In the genomic region with DNA sequence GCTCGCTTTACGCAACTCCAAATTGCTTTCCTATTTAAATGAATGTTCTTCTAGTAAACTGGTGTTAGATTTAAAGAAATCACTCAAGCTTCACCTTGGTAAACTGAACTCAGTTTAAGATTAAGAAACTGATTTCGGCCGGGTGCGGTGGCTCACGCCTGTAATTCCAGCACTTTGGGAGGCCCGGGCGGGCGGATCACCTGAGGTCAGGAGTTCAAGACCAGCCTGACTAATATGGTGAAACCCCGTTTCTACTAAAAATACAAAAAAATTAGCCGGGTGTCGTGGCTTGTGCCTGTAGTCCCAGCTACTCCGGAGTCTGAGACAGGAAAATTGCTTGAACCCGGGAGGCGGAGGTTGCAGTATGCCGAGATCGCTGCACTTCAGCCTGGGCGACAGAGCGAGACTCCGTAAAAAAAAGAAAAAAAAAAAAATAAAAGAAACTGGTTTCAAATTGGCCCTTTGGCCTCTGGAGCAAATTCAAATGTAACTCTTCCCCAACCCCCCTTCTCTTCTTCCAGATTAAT, we compare ENCODE assay signal across 10 cellular contexts. TPM values are rescaled to one million over a fixed set of nuclear protein-coding genes. Genes with fewer than 3 reads are reported as not detected.
DNase-seq lines count a peak whose midpoint lies in the region; ATAC-seq and TF ChIP-seq lines count a peak whose summit lies in the region.
"Had no signal": no experiment of that assay in that cellular context is flagged by ENCODE, and none has a peak within 500 bp of the region (broad histone marks: within the 10 kb centered on the region; RNA-seq: fewer than 3 reads in every experiment).

No MANE protein-coding gene starts in this region.

- intact Hi-C loops in HCT116 (cut with micrococcal nuclease), result no loop called here

- peaks cover 35% of the 10 kb centered on the region for H3K36me3 Mint-ChIP-seq in activated CD4-positive, alpha-beta memory T cell treated with anti-CD3 and anti-CD28 coated beads, Interleukin-2, amount 10 ng/mL, durations not matched to agents 7 days and 5 days (ENCODE audit: low read depth)

- no peak for DNase-seq in HCT116 (ENCODE audit: low read depth, low spot score)
- DNase-seq in activated CD4-positive, alpha-beta memory T cell treated with anti-CD3 and anti-CD28 coated beads, Interleukin-2, amount 10 ng/mL, durations not matched to agents 7 days and 5 days, result no peak
- no peak for DNase-seq in iPS DF 6.9 (ENCODE audit: low read depth, low spot score)
- no peak for DNase-seq in ureter (ENCODE audit: low spot score)
- no peak for DNase-seq in activated CD4-positive, alpha-beta T cell treated with anti-CD3 and anti-CD28 coated beads, Interleukin-2, amount 50 U/mL, for 48 hours
- DNase-seq in central memory CD4-positive, alpha-beta T cell, result no peak
- DNase-seq: anterior cingulate cortex, NCI-H345 had no signal

- no peak overlapping the region for H3K9ac ChIP-seq in HCT116 (ENCODE audit: low read length)

- H3K4me3 ChIP-seq in HCT116 (replicated peaks in 1 of 2; ENCODE audit: low read depth in 1 of 2, low read length in 2 of 2) (no peak overlapping the region), iPS DF 6.9 (ENCODE audit: low read length) (peak overlapping the region; percentile 67; the same call in 1 of the 2 replicates), skin epidermis (peak overlapping the region in 6 of 7 experiments; percentile 67 to 100 (median 87))

- H4K20me1 ChIP-seq in HCT116 (ENCODE audit: insufficient read depth), result no peaks in the 10 kb centered on the region

- WGBS in iPS DF 6.9 (ENCODE audit: insufficient coverage, insufficient read length), result no CpG with 5 or more reads among the region's 20 CpGs

- no peak for TF ChIP-seq RAD21 in HCT116 (IDR thresholded peaks at IDR 0.05; ENCODE audit: low read depth)

- peaks cover 4% of the 10 kb centered on the region for H3K9me3 Mint-ChIP-seq in activated CD4-positive, alpha-beta memory T cell treated with anti-CD3 and anti-CD28 coated beads, Interleukin-2, amount 10 ng/mL, durations not matched to agents 7 days and 5 days

- no TSS peak for BruUV-seq in HCT116 (replicated peaks; lab: Mats Ljungman, UMichigan)

- TF ChIP-seq POLR2A in HCT116 (IDR thresholded peaks at IDR 0.05; ENCODE audit: borderline replicate concordance, extremely low read depth, insufficient read depth, insufficient read length), result no peak

- peak overlapping the region; percentile 84 for H3K4me3 Mint-ChIP-seq in activated CD4-positive, alpha-beta memory T cell treated with anti-CD3 and anti-CD28 coated beads, Interleukin-2, amount 10 ng/mL, durations not matched to agents 7 days and 5 days

- TF ChIP-seq CTCF in HCT116 (IDR thresholded peaks at IDR 0.05 in 2 of 3, conservative IDR thresholded peaks at IDR 0.05 in 1 of 3; ENCODE audit: borderline replicate concordance in 1 of 3, insufficient read depth in 1 of 3, low read depth in 2 of 3, low read length in 2 of 3), result no peak

- peaks cover 35% of the 10 kb centered on the region for H3K4me1 Mint-ChIP-seq in activated CD4-positive, alpha-beta memory T cell treated with anti-CD3 and anti-CD28 coated beads, Interleukin-2, amount 10 ng/mL, durations not matched to agents 7 days and 5 days

- no peaks in the 10 kb centered on the region for H3K9me2 ChIP-seq in HCT116 (ENCODE audit: insufficient read depth)

- H3K4me1 ChIP-seq in HCT116 (ENCODE audit: control insufficient read depth in 1 of 2, insufficient read depth in 2 of 2, low read length in 2 of 2) (peaks cover 11 to 29% of the 10 kb centered on the region in 2 experiments), iPS DF 6.9 (ENCODE audit: control insufficient read depth, insufficient read depth, low read length) (no peaks in the 10 kb centered on the region; the same call in 1 of the 2 replicates)

- ATAC-seq in HCT116, result no peak
- ATAC-seq in GM18873 (IDR thresholded peaks at IDR 0.05; ENCODE audit: low FRiP score, unreplicated experiment), result no peak

- RAD21 ChIA-PET in HCT116 (lab: Charles Lee; ENCODE audit: low non-redundant PET in 1 of 2, low total read pairs in 2 of 2, uncharacterized antibody in 2 of 2, unreplicated experiment in 2 of 2), result no interaction called here

- H3K27me3 ChIP-seq in HCT116 (ENCODE audit: insufficient read depth, low read length), result no peaks in the 10 kb centered on the region
- H3K27me3 ChIP-seq in iPS DF 6.9 (ENCODE audit: control insufficient read depth, insufficient read depth, low read length), result no peaks in the 10 kb centered on the region

- CTCF ChIA-PET in HCT116 (lab: Charles Lee), result no interaction called here
- CTCF ChIA-PET in activated CD4-positive, alpha-beta memory T cell treated with anti-CD3 and anti-CD28 coated beads, Interleukin-2, amount 10 ng/mL, durations not matched to agents 7 days and 5 days (lab: Charles Lee), result interaction anchor here (0.6 kb wide), 1 partner anchor 172 kb away, joined by 3 read pairs; no protein-coding TSS in a partner anchor

- POLR2A ChIA-PET in HCT116 (lab: Charles Lee), result no interaction called here
- POLR2A ChIA-PET in activated CD4-positive, alpha-beta memory T cell treated with anti-CD3 and anti-CD28 coated beads, Interleukin-2, amount 10 ng/mL, durations not matched to agents 7 days and 5 days (lab: Charles Lee), result interaction anchor here (0.6 to 3.6 kb wide), 5 partner anchors 54 to 1097 kb away, joined by 3 to 42 read pairs (median 4); a partner anchor contains a TSS

- H3K27me3 Mint-ChIP-seq in activated CD4-positive, alpha-beta memory T cell treated with anti-CD3 and anti-CD28 coated beads, Interleukin-2, amount 10 ng/mL, durations not matched to agents 7 days and 5 days, result no peaks in the 10 kb centered on the region

- no peak overlapping the region for H3K27ac Mint-ChIP-seq in activated CD4-positive, alpha-beta memory T cell treated with anti-CD3 and anti-CD28 coated beads, Interleukin-2, amount 10 ng/mL, durations not matched to agents 7 days and 5 days

- H3K4me2 ChIP-seq in HCT116 (ENCODE audit: low read length), result peak overlapping the region; percentile 93; the same call in 1 of the 2 replicates

- H3K27ac ChIP-seq in HCT116 (ENCODE audit: low read depth, low read length) (no peak overlapping the region), iPS DF 6.9 (ENCODE audit: low read length) (no peak overlapping the region), skin epidermis (peak overlapping the region in 7 of 21 experiments; percentile 95 to 100 (median 99))

- no peaks in the 10 kb centered on the region for H3K36me3 ChIP-seq in HCT116 (ENCODE audit: control insufficient read depth in 1 of 2, insufficient read depth in 2 of 2, low read length in 2 of 2)
- H3K36me3 ChIP-seq in iPS DF 6.9 (ENCODE audit: control insufficient read depth, insufficient read depth, low read length), result peaks cover 8% of the 10 kb centered on the region

- H3K9me3 ChIP-seq in HCT116 (ENCODE audit: control insufficient read depth in 1 of 2, insufficient read depth in 1 of 2, low read depth in 1 of 2, low read length in 2 of 2), result no peaks in the 10 kb centered on the region
- no peaks in the 10 kb centered on the region for H3K9me3 ChIP-seq in iPS DF 6.9 (ENCODE audit: control insufficient read depth, insufficient read depth, low read length)

- H2AFZ ChIP-seq in HCT116 (ENCODE audit: low read depth, low read length, poor library complexity, severe bottlenecking), result no peak overlapping the region

- H3K79me2 ChIP-seq in HCT116 (ENCODE audit: insufficient read depth, low read length), result no peaks in the 10 kb centered on the region

TF ChIP-seq in HCT116, 20 proteins besides CTCF, POLR2A, EP300 and RAD21 (continues in another document):
- no peak for TF ChIP-seq ELF1 (IDR thresholded peaks at IDR 0.05; ENCODE audit: borderline replicate concordance, low read depth)
- no peak for TF ChIP-seq YY1 (IDR thresholded peaks at IDR 0.05; ENCODE audit: extremely low read depth, insufficient replicate concordance, low read depth, low read length)
- no peak for TF ChIP-seq ZFX (IDR thresholded peaks at IDR 0.05)
- no peak for TF ChIP-seq JUND (IDR thresholded peaks at IDR 0.05)
- TF ChIP-seq EGR1 (IDR thresholded peaks at IDR 0.05; ENCODE audit: low read depth), result no peak
- TF ChIP-seq, protein P1, sequence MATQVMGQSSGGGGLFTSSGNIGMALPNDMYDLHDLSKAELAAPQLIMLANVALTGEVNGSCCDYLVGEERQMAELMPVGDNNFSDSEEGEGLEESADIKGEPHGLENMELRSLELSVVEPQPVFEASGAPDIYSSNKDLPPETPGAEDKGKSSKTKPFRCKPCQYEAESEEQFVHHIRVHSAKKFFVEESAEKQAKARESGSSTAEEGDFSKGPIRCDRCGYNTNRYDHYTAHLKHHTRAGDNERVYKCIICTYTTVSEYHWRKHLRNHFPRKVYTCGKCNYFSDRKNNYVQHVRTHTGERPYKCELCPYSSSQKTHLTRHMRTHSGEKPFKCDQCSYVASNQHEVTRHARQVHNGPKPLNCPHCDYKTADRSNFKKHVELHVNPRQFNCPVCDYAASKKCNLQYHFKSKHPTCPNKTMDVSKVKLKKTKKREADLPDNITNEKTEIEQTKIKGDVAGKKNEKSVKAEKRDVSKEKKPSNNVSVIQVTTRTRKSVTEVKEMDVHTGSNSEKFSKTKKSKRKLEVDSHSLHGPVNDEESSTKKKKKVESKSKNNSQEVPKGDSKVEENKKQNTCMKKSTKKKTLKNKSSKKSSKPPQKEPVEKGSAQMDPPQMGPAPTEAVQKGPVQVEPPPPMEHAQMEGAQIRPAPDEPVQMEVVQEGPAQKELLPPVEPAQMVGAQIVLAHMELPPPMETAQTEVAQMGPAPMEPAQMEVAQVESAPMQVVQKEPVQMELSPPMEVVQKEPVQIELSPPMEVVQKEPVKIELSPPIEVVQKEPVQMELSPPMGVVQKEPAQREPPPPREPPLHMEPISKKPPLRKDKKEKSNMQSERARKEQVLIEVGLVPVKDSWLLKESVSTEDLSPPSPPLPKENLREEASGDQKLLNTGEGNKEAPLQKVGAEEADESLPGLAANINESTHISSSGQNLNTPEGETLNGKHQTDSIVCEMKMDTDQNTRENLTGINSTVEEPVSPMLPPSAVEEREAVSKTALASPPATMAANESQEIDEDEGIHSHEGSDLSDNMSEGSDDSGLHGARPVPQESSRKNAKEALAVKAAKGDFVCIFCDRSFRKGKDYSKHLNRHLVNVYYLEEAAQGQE (IDR thresholded peaks at IDR 0.05; ENCODE audit: low read depth), result no peak
- no peak for TF ChIP-seq SP1 (IDR thresholded peaks at IDR 0.05; ENCODE audit: low read depth)
- no peak for TF ChIP-seq SIN3A (IDR thresholded peaks at IDR 0.05; ENCODE audit: low read depth)

RNA-seq across cellular contexts. Expression of a gene that starts 1.7 kb away (rescaled TPM):
- total RNA-seq in HCT116 (2021; ENCODE audit: unreplicated experiment), result 15.1 TPM
- 3.3 and 3.4 TPM in 2 replicates for polyA plus RNA-seq in HCT116 (2012)
- 10 to 100 TPM; 18.0 to 19.0 TPM for total RNA-seq in activated CD4-positive, alpha-beta memory T cell treated with anti-CD3 and anti-CD28 coated beads, Interleukin-2, amount 10 ng/mL, durations not matched to agents 7 days and 5 days
- 51.9 TPM for total RNA-seq in ureter

RNA-seq across cellular contexts. Expression of a gene that starts 59.4 kb away (rescaled TPM):
- 0.22 TPM for total RNA-seq in HCT116 (2021; ENCODE audit: unreplicated experiment)
- not detected in 2 replicates for polyA plus RNA-seq in HCT116 (2012)
- total RNA-seq in activated CD4-positive, alpha-beta memory T cell treated with anti-CD3 and anti-CD28 coated beads, Interleukin-2, amount 10 ng/mL, durations not matched to agents 7 days and 5 days, result not detected
- 10.6 TPM for total RNA-seq in ureter

Comparison
In these comparisons a context has a peak if more than half of its experiments do, and no peak if none do; other contexts are left out.
1. H3K4me3 ChIP-seq: peak in iPS DF 6.9 (single experiment) and skin epidermis (6 of 7); none in HCT116 (0 of 2).